ENCODE assay signal across 18 cellular contexts in the genomic region with DNA sequence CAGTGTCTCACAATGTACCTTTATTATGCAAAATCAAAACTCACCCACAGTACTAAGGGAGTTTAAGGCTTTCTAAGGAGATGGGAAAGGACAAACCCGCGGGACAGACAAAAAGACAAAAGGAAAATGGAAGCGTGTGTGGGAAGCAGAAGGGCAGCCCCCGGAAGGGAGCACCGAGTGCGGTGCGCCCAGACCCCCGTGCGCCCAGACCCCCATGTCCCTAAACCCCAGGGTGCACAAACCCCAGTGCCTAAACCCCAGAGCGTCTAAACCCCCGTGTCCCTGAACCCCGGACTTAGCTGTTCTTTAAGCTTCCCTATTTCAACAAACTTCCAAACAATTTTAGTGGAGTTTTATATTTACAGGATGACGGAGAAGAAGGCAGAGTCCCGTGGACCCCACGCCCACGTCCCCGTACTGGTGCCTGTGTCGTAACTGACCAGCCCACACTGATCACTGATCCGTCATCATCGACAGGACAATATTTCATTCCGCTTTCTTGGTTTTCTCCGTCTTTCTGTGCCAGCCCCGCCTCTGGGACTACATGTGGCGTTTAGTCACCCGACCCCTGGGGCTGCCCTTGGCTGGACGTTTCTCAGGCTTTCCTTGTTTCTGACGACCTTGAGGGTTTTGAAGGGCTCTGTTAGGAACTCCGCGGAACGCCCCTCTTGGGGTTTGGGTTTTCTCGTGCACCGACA.
A peak's percentile ranks its signal among the peaks of the same experiment; 100 is the strongest.
DNase-seq lines count a peak whose midpoint lies in the region; ATAC-seq and TF ChIP-seq lines count a peak whose summit lies in the region.
"Had no signal": no experiment of that assay in that cellular context is flagged by ENCODE, and none has a peak within 500 bp of the region (broad histone marks: within the 10 kb centered on the region; RNA-seq: fewer than 3 reads in every experiment).

No MANE protein-coding gene starts in this region.

- H2BK5ac ChIP-seq in mesenchymal stem cell (ENCODE audit: low read depth, low read length, poor library complexity, severe bottlenecking): no peak overlapping the region

- H2BK12ac ChIP-seq in mesenchymal stem cell (ENCODE audit: low read length in 2 of 2): no peak overlapping the region

- no peak overlapping the region for H4K8ac ChIP-seq in mesenchymal stem cell (ENCODE audit: low read length)

- no peak overlapping the region for H3K23ac ChIP-seq in mesenchymal stem cell (ENCODE audit: low read length in 2 of 2)

- H3K79me1 ChIP-seq in mesenchymal stem cell (replicated peaks; ENCODE audit: low read length, poor library complexity, severe bottlenecking): no peaks in the 10 kb centered on the region

- peaks cover 21% of the 10 kb centered on the region for H3K27me3 ChIP-seq in RWPE2 (ENCODE audit: insufficient read depth, poor library complexity, severe bottlenecking)
- peaks cover 25 to 64% of the 10 kb centered on the region in 2 experiments for H3K27me3 ChIP-seq in mesenchymal stem cell (ENCODE audit: control insufficient read depth in 1 of 2, insufficient read depth in 1 of 2, low read length in 2 of 2)
- no peaks in the 10 kb centered on the region for H3K27me3 ChIP-seq in spleen (replicated peaks in 1 of 7)

- H3K27ac ChIP-seq in RWPE2 (ENCODE audit: poor library complexity, severe bottlenecking): no peak overlapping the region
- H3K27ac ChIP-seq in mesenchymal stem cell (ENCODE audit: low read length, poor library complexity, severe bottlenecking): no peak overlapping the region
- no peak overlapping the region for H3K27ac ChIP-seq in spleen
- H3K27ac ChIP-seq: A549 had no signal

- H3K4ac ChIP-seq in mesenchymal stem cell (ENCODE audit: low read depth in 1 of 2, low read length in 2 of 2): no peak overlapping the region

- H3K4me2 ChIP-seq in mesenchymal stem cell (ENCODE audit: low read length, poor library complexity, severe bottlenecking): no peak overlapping the region
- H3K4me2 ChIP-seq: A549 had no signal

- no peak overlapping the region for H3K18ac ChIP-seq in mesenchymal stem cell (ENCODE audit: low read depth in 1 of 2, low read length in 2 of 2)

- no peak overlapping the region for H4K91ac ChIP-seq in mesenchymal stem cell (ENCODE audit: low read length)

- peak overlapping the region; percentile 2 for H2BK15ac ChIP-seq in mesenchymal stem cell (ENCODE audit: low read depth, poor library complexity, severe bottlenecking)

- DNase-seq in cardiac septum (ENCODE audit: low spot score) (peak; percentile 73), left cardiac atrium (no peak), RWPE2 (ENCODE audit: low spot score) (peak; percentile 39), mesenchymal stem cell (no peak), spleen (peak; percentile 21), NCI-H446 (lab: John Stamatoyannopoulos, UW) (no peak), erythroblast (lab: John Stamatoyannopoulos, UW) (no peak)
- DNase-seq: C1 segment of cervical spinal cord, DMS 273 treated with DMSO at 0.1 percent for 48 hours, KBM-7, NCI-H1092, NCI-H146, NCI-H2081 treated with DMSO at 0.1 percent for 48 hours, NCI-H524 treated with DMSO at 0.1 percent for 48 hours, SHP77 had no signal

- 77% methylated on average over 31 of the region's 32 CpGs for WGBS in mesenchymal stem cell
- WGBS in spleen, 5 donors: 81 to 93% (median 89%) methylated on average over 32 of the region's 32 CpGs

- H3K4me3 ChIP-seq in RWPE2 (ENCODE audit: severe bottlenecking) (no peak overlapping the region), mesenchymal stem cell (ENCODE audit: insufficient read depth in 1 of 2, low read depth in 1 of 2, low read length in 2 of 2) (peak overlapping the region in 1 of 2 experiments; percentile 63), spleen (no peak overlapping the region)
- H3K4me3 ChIP-seq: A549 had no signal

- intact Hi-C loops in cardiac septum (cut with DNase I): no loop called here
- intact Hi-C loops in left cardiac atrium (cut with DNase I): no loop called here
- intact Hi-C loops in spleen (cut with DNase I; ENCODE audit: low total_unique reads): no loop called here

- peak overlapping the region; percentile 45 for H3K9ac ChIP-seq in mesenchymal stem cell (ENCODE audit: low read length)

- H3K4me1 ChIP-seq in RWPE2 (ENCODE audit: insufficient read depth, poor library complexity, severe bottlenecking): no peaks in the 10 kb centered on the region
- H3K4me1 ChIP-seq in mesenchymal stem cell (ENCODE audit: control insufficient read depth, insufficient read depth, low read depth, low read length): peaks cover 7% of the 10 kb centered on the region
- peaks cover 2 to 19% (median 9%) of the 10 kb centered on the region in 6 donors for H3K4me1 ChIP-seq in spleen
- H3K4me1 ChIP-seq: A549 had no signal

- no peak overlapping the region for H2BK120ac ChIP-seq in mesenchymal stem cell (ENCODE audit: low read depth, low read length)

- no peak for TF ChIP-seq POLR2A in spleen (IDR thresholded peaks at IDR 0.05)
- no peak for TF ChIP-seq POLR2A in erythroblast (IDR thresholded peaks at IDR 0.05; ENCODE audit: low read length)

- H2AK5ac ChIP-seq in mesenchymal stem cell (ENCODE audit: low read length, severe bottlenecking): no peak overlapping the region

- no peak for TF ChIP-seq CTCF in RWPE2 (IDR thresholded peaks at IDR 0.05; ENCODE audit: poor library complexity, severe bottlenecking)
- no peak for TF ChIP-seq CTCF in spleen (IDR thresholded peaks at IDR 0.05 in 8 of 11, conservative IDR thresholded peaks at IDR 0.05 in 3 of 11)

- H3K9me3 ChIP-seq in RWPE2 (ENCODE audit: severe bottlenecking) (no peaks in the 10 kb centered on the region), mesenchymal stem cell (ENCODE audit: control insufficient read depth, low read length) (no peaks in the 10 kb centered on the region), spleen (no peaks in the 10 kb centered on the region)
- H3K9me3 ChIP-seq: A549 had no signal

- no peak overlapping the region for H3K14ac ChIP-seq in mesenchymal stem cell (ENCODE audit: low read length in 2 of 2)

- H3K36me3 ChIP-seq in RWPE2 (ENCODE audit: low read depth) (no peaks in the 10 kb centered on the region), mesenchymal stem cell (ENCODE audit: control insufficient read depth in 1 of 2, insufficient read depth in 2 of 2, low read depth in 1 of 2, low read length in 2 of 2) (no peaks in the 10 kb centered on the region), spleen (no peaks in the 10 kb centered on the region)

- ATAC-seq in left cardiac atrium (no peak), RWPE2 (ENCODE audit: low read depth) (no peak), GM21786 (IDR thresholded peaks at IDR 0.05; ENCODE audit: unreplicated experiment) (no peak)
- ATAC-seq: A549, SK-N-SH treated with all-trans-retinoic acid at 6 μM for 48 hours had no signal

- no peak overlapping the region for H2AFZ ChIP-seq in mesenchymal stem cell (ENCODE audit: low read depth, low read length)

Comparison
In these comparisons a context has a peak if more than half of its experiments do, and no peak if none do; other contexts are left out.
1. DNase-seq: peak in cardiac septum (single experiment), RWPE2 (single experiment) and spleen (single experiment); none in left cardiac atrium (single experiment), mesenchymal stem cell (single experiment), NCI-H446 (0 of 2) and erythroblast (0 of 2).